In genomic region chr1:54886724-54887664, GRCh38 we compare ENCODE assay signal across 8 cellular contexts. TPM values are rescaled to one million over a fixed set of nuclear protein-coding genes. Genes with fewer than 3 reads are reported as not detected.
DNase-seq lines count a peak whose midpoint lies in the region; ATAC-seq lines count a peak whose summit lies in the region.

A gene with protein sequence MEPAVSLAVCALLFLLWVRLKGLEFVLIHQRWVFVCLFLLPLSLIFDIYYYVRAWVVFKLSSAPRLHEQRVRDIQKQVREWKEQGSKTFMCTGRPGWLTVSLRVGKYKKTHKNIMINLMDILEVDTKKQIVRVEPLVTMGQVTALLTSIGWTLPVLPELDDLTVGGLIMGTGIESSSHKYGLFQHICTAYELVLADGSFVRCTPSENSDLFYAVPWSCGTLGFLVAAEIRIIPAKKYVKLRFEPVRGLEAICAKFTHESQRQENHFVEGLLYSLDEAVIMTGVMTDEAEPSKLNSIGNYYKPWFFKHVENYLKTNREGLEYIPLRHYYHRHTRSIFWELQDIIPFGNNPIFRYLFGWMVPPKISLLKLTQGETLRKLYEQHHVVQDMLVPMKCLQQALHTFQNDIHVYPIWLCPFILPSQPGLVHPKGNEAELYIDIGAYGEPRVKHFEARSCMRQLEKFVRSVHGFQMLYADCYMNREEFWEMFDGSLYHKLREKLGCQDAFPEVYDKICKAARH (minus strand): TSS chr1:54887195. CDS start chr1:54887119, 76 bp downstream.

- ATAC-seq in GM19397 (IDR thresholded peaks at IDR 0.05; ENCODE audit: unreplicated experiment) (peak; percentile 96), HG03565 (IDR thresholded peaks at IDR 0.05; ENCODE audit: unreplicated experiment) (peak; percentile 81)

- H3K4me1 Mint-ChIP-seq in CD8-positive, alpha-beta memory T cell = peaks cover 22 to 32% (median 27%) of the 10 kb centered on the region in 3 donors

- CTCF ChIA-PET in CD8-positive, alpha-beta memory T cell (lab: Charles Lee) = interaction anchor here (0.9 kb wide), 1 partner anchor 10 kb away, joined by 3 read pairs; no protein-coding TSS in a partner anchor

- H3K4me1 ChIP-seq in CD8-positive, alpha-beta memory T cell (ENCODE audit: insufficient read depth, low read length) = peaks cover 12% of the 10 kb centered on the region
- peaks cover 36% of the 10 kb centered on the region for H3K4me1 ChIP-seq in mesodermal cell (ENCODE audit: control insufficient read depth, insufficient read depth, low read length, poor library complexity, severe bottlenecking)

- no peaks in the 10 kb centered on the region for H3K9me3 ChIP-seq in CD8-positive, alpha-beta memory T cell (ENCODE audit: low read length)
- no peaks in the 10 kb centered on the region for H3K9me3 ChIP-seq in mesodermal cell (ENCODE audit: control insufficient read depth, low read length)

- peak within 1 kb of the TSS; percentile 45 for H3K27ac ChIP-seq in CD8-positive, alpha-beta memory T cell (ENCODE audit: low read depth, low read length)
- peak within 1 kb of the TSS; percentile 67 for H3K27ac ChIP-seq in mesodermal cell (ENCODE audit: low read depth, low read length, severe bottlenecking)

- WGBS in mesodermal cell (ENCODE audit: insufficient coverage in 2 of 2), 2 experiments = 0% methylated on average over 87 to 93 of the region's 109 CpGs

- DNase-seq in CD8-positive, alpha-beta memory T cell = peak; percentile 52 to 65 (median 55)
- DNase-seq in NOMO-1 treated with DMSO at 0.1 percent for 48 hours (lab: John Stamatoyannopoulos, UW; ENCODE audit: unreplicated experiment) = peak; percentile 85
- peak; percentile 35 for DNase-seq in activated CD8-positive, alpha-beta memory T cell treated with anti-CD3 and anti-CD28 coated beads, Interleukin-2, amount 50 U/mL, for 24 hours (ENCODE audit: extremely low read depth)
- peak; percentile 76 for DNase-seq in stimulated activated CD8-positive, alpha-beta memory T cell treated with anti-CD3 and anti-CD28 coated beads, Interleukin-15, amount 100 ng/mL, for 48 hours (ENCODE audit: low read depth in 2 of 2)

- peaks cover 14 to 18% of the 10 kb centered on the region in 2 donors for H3K27me3 Mint-ChIP-seq in CD8-positive, alpha-beta memory T cell

- no peaks in the 10 kb centered on the region for H3K36me3 ChIP-seq in CD8-positive, alpha-beta memory T cell (ENCODE audit: insufficient read depth, low read length)
- H3K36me3 ChIP-seq in mesodermal cell (ENCODE audit: control insufficient read depth, insufficient read depth, low read length) = peaks cover 41% of the 10 kb centered on the region

- no peaks in the 10 kb centered on the region for H3K27me3 ChIP-seq in CD8-positive, alpha-beta memory T cell (ENCODE audit: insufficient read depth, low read length, poor library complexity, severe bottlenecking)

- in situ Hi-C loops in endometrial microvascular endothelial cells (cut with HindIII; ENCODE audit: inconsistent ontology term, low pct_unique_long_range_greater_than_20kb, low sequenced_read_pairs) = no loop called here

- H3K9me3 Mint-ChIP-seq in CD8-positive, alpha-beta memory T cell = peaks cover 0 to 2% (median 0%) of the 10 kb centered on the region in 5 donors

- peak within 1 kb of the TSS; percentile 88 to 94 (median 92) for H3K4me3 Mint-ChIP-seq in CD8-positive, alpha-beta memory T cell

- POLR2A ChIA-PET in CD8-positive, alpha-beta memory T cell (lab: Charles Lee) = interaction anchor here (1.1 kb wide), 1 partner anchor 85 kb away, joined by 3 read pairs; no protein-coding TSS in a partner anchor

- H3K36me3 Mint-ChIP-seq in CD8-positive, alpha-beta memory T cell = peaks cover 0 to 3% (median 0%) of the 10 kb centered on the region in 3 donors

- H3K4me3 ChIP-seq in CD8-positive, alpha-beta memory T cell (ENCODE audit: low read length) = peak within 1 kb of the TSS; percentile 48
- H3K4me3 ChIP-seq in mesodermal cell (ENCODE audit: extremely low read depth, insufficient read depth, low read length, poor library complexity, severe bottlenecking) = peak within 1 kb of the TSS; percentile 95

- peak within 1 kb of the TSS in 4 of 8 donors; percentile 59 to 90 (median 84) for H3K27ac Mint-ChIP-seq in CD8-positive, alpha-beta memory T cell

RNA-seq across cellular contexts. Expression of the gene that starts here (rescaled TPM):
- total RNA-seq in CD8-positive, alpha-beta memory T cell = 10 to 100 TPM; 54.6 to 59.8 TPM
- polyA plus RNA-seq in CD8-positive, alpha-beta memory T cell = 2.6 TPM
- 55.3 TPM for total RNA-seq in endometrial microvascular endothelial cells (ENCODE audit: inconsistent ontology term)
- polyA plus RNA-seq in mesodermal cell (2013, experiment 1 of 2) = 129 TPM
- 113 TPM for polyA plus RNA-seq in mesodermal cell (2013, experiment 2 of 2)

Comparison
In these comparisons a context has a peak if more than half of its experiments do, and no peak if none do; other contexts are left out.
1. Peak in every context shown above with its lines: DNase-seq, ATAC-seq, H3K4me3 ChIP-seq and H3K27ac ChIP-seq.
2. DNase-seq: peak in every context shown above with its lines; median percentile 85 in NOMO-1 treated with DMSO at 0.1 percent for 48 hours; 76 in stimulated activated CD8-positive, alpha-beta memory T cell treated with anti-CD3 and anti-CD28 coated beads, Interleukin-15, amount 100 ng/mL, for 48 hours; 55 in CD8-positive, alpha-beta memory T cell; 35 in activated CD8-positive, alpha-beta memory T cell treated with anti-CD3 and anti-CD28 coated beads, Interleukin-2, amount 50 U/mL, for 24 hours.